Comparison of ENCODE assay signal across 1 cellular context in genomic region chr1:163761898-163762297, GRCh38.
TF ChIP-seq lines count a peak whose summit lies in the region.

No MANE protein-coding gene starts in this region.

TF ChIP-seq in K562, 482 proteins besides CTCF, POLR2A, EP300 and RAD21 (continued from another document):
- TF ChIP-seq CHAMP1 (IDR thresholded peaks at IDR 0.05), result no peak
- TF ChIP-seq GTF2A2 (tag; IDR thresholded peaks at IDR 0.05), result no peak
- TF ChIP-seq C11orf30 (IDR thresholded peaks at IDR 0.05; ENCODE audit: low read depth), result peak; percentile 51; the same call in 1 of the 2 replicates
- no peak for TF ChIP-seq RERE (CRISPR knock-in tag; IDR thresholded peaks at IDR 0.05; ENCODE audit: borderline replicate concordance)
- no peak for TF ChIP-seq PREB (CRISPR knock-in tag; IDR thresholded peaks at IDR 0.05)
- TF ChIP-seq MAFF (IDR thresholded peaks at IDR 0.05; ENCODE audit: low read length), result peak; percentile 81
- no peak for TF ChIP-seq BRF2 (IDR thresholded peaks at IDR 0.05; ENCODE audit: borderline replicate concordance, insufficient read depth, insufficient read length)
- no peak for TF ChIP-seq ZNF75A (CRISPR knock-in tag; IDR thresholded peaks at IDR 0.05)
- TF ChIP-seq DEAF1 (CRISPR knock-in tag; IDR thresholded peaks at IDR 0.05), result no peak
- TF ChIP-seq HNRNPK (IDR thresholded peaks at IDR 0.05; ENCODE audit: low read depth, low read length, poor library complexity, severe bottlenecking), result no peak
- TF ChIP-seq MBD1 (CRISPR knock-in tag; IDR thresholded peaks at IDR 0.05), result no peak
- no peak for TF ChIP-seq ARID3A (IDR thresholded peaks at IDR 0.05; ENCODE audit: borderline replicate concordance, low read depth, low read length)
- TF ChIP-seq ZNF518B (CRISPR knock-in tag; IDR thresholded peaks at IDR 0.05), result no peak
- TF ChIP-seq ZNF445 (CRISPR knock-in tag; IDR thresholded peaks at IDR 0.05; ENCODE audit: low read depth), result no peak
- no peak for TF ChIP-seq SIRT6 (IDR thresholded peaks at IDR 0.05; ENCODE audit: low read depth, low read length)
- TF ChIP-seq CREBBP (IDR thresholded peaks at IDR 0.05; ENCODE audit: low read depth, low read length), result no peak
- TF ChIP-seq BACH1 (tag; IDR thresholded peaks at IDR 0.05), result no peak
- no peak for TF ChIP-seq BDP1 (IDR thresholded peaks at IDR 0.05; ENCODE audit: insufficient read depth, insufficient read length)
- no peak for TF ChIP-seq TBL1XR1 (IDR thresholded peaks at IDR 0.05; ENCODE audit: low read length in 2 of 2)
- TF ChIP-seq ZNF165 (CRISPR knock-in tag; IDR thresholded peaks at IDR 0.05; ENCODE audit: borderline replicate concordance), result no peak
- TF ChIP-seq NELFE (IDR thresholded peaks at IDR 0.05; ENCODE audit: insufficient read depth, insufficient read length), result no peak
- TF ChIP-seq GABPA (tag; conservative IDR thresholded peaks at IDR 0.05; ENCODE audit: low read depth), result no peak
- no peak for TF ChIP-seq JUND (IDR thresholded peaks at IDR 0.05; ENCODE audit: borderline replicate concordance, low read depth, low read length)
- TF ChIP-seq JUND (tag; IDR thresholded peaks at IDR 0.05; ENCODE audit: borderline replicate concordance, low read depth, low read length), result no peak
- no peak for TF ChIP-seq U2AF1 (optimal IDR thresholded peaks at IDR 0.05; ENCODE audit: low read depth, low read length)
- TF ChIP-seq E2F4 (CRISPR knock-in tag; IDR thresholded peaks at IDR 0.05; ENCODE audit: low read depth), result no peak
